1 cellular context compared by ENCODE assay signal in the genomic region with DNA sequence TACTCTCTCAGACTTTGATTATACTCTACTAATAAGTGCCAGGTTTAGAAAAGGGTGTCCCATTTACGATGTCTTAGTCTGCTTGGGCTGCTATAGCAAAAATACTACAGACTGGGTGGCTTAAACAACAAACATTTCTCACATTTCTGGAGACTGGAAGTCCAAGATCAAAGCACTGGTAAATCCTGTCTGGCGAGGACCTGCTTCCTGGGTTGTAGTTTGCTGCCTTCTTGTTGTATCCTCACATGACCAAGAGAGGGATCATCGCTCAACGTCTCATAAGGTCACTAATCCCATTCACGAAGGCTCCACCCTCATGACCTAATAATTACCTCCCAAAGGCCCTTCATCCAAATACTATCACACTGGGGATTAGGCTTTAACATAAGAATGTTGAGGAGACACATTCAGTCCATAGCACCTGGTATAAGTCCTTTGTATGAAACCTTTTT.
TF ChIP-seq lines count a peak whose summit lies in the region.

No MANE protein-coding gene starts in this region.

TF ChIP-seq in HCT116, 20 proteins besides CTCF, POLR2A, EP300 and RAD21:
- TF ChIP-seq ELF1 (IDR thresholded peaks at IDR 0.05; ENCODE audit: borderline replicate concordance, low read depth) = 0 out of 2 replicates have a peak, but pooled peaks have one; percentile 6
- TF ChIP-seq, protein P1, sequence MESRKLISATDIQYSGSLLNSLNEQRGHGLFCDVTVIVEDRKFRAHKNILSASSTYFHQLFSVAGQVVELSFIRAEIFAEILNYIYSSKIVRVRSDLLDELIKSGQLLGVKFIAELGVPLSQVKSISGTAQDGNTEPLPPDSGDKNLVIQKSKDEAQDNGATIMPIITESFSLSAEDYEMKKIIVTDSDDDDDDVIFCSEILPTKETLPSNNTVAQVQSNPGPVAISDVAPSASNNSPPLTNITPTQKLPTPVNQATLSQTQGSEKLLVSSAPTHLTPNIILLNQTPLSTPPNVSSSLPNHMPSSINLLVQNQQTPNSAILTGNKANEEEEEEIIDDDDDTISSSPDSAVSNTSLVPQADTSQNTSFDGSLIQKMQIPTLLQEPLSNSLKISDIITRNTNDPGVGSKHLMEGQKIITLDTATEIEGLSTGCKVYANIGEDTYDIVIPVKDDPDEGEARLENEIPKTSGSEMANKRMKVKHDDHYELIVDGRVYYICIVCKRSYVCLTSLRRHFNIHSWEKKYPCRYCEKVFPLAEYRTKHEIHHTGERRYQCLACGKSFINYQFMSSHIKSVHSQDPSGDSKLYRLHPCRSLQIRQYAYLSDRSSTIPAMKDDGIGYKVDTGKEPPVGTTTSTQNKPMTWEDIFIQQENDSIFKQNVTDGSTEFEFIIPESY (IDR thresholded peaks at IDR 0.05; ENCODE audit: extremely low read depth, insufficient replicate concordance, low read length) = no peak
